Comparison of ENCODE assay signal across 10 cellular contexts in genomic region chr17:48456584-48456983, GRCh38. TPM values are rescaled to one million over a fixed set of nuclear protein-coding genes. Genes with fewer than 3 reads are reported as not detected.
A peak's percentile ranks its signal among the peaks of the same experiment; 100 is the strongest.
DNase-seq lines count a peak whose midpoint lies in the region; ATAC-seq and TF ChIP-seq lines count a peak whose summit lies in the region.
"Had no signal": no experiment of that assay in that cellular context is flagged by ENCODE, and none has a peak within 500 bp of the region (broad histone marks: within the 10 kb centered on the region; RNA-seq: fewer than 3 reads in every experiment).

No MANE protein-coding gene starts in this region.

- no peaks in the 10 kb centered on the region for H3K9me3 Mint-ChIP-seq in activated naive CD4-positive, alpha-beta T cell treated with anti-CD3 and anti-CD28 coated beads, Interleukin-2, amount 50 U/mL, for 72 hours
- H3K9me3 Mint-ChIP-seq: dendritic cell treated with granulocyte-macrophage colony-stimulating factor and Interleukin-4, amounts not matched to agents 40 ng/mL and 50 ng/mL, for 4 days had no signal

- TF ChIP-seq CTCF in MM.1S (IDR thresholded peaks at IDR 0.05; ENCODE audit: low read length), result no peak

- no peaks in the 10 kb centered on the region for H3K9me2 ChIP-seq in MM.1S (replicated peaks; ENCODE audit: insufficient read depth, low read length)

- H3K36me3 ChIP-seq in ES-I3 (ENCODE audit: insufficient read depth, low read length) (no peaks in the 10 kb centered on the region), MM.1S (replicated peaks; ENCODE audit: insufficient read depth, low read length) (no peaks in the 10 kb centered on the region)

- peak overlapping the region in 1 of 2 donors; percentile 14 for H3K27ac Mint-ChIP-seq in activated naive CD4-positive, alpha-beta T cell treated with anti-CD3 and anti-CD28 coated beads, Interleukin-2, amount 50 U/mL, for 72 hours
- H3K27ac Mint-ChIP-seq: dendritic cell treated with granulocyte-macrophage colony-stimulating factor and Interleukin-4, amounts not matched to agents 40 ng/mL and 50 ng/mL, for 4 days had no signal

- H3K4me3 ChIP-seq in MM.1S (ENCODE audit: low read length), result peak overlapping the region; percentile 53

- no peaks in the 10 kb centered on the region for H3K79me2 ChIP-seq in MM.1S (ENCODE audit: low read length)

- H3K9me3 ChIP-seq in ES-I3 (ENCODE audit: control insufficient read depth, insufficient read depth, low read length) (no peaks in the 10 kb centered on the region), MM.1S (replicated peaks; ENCODE audit: insufficient read depth, low read length) (no peaks in the 10 kb centered on the region)

- H3K27me3 ChIP-seq in MM.1S (replicated peaks; ENCODE audit: insufficient read depth, low read length), result no peaks in the 10 kb centered on the region

- H3K9ac ChIP-seq in ES-I3 (ENCODE audit: low read depth, low read length) (peak overlapping the region; percentile 45; the same call in 1 of the 2 replicates), MM.1S (ENCODE audit: low read length) (peak overlapping the region; percentile 69)

- ATAC-seq in activated naive CD4-positive, alpha-beta T cell treated with anti-CD3 and anti-CD28 coated beads, Interleukin-2, amount 50 U/mL, for 72 hours, result peak; percentile 69 to 84

- H3F3A ChIP-seq in MM.1S (ENCODE audit: insufficient read depth, low read length), result peaks cover 44% of the 10 kb centered on the region

- peak overlapping the region; percentile 98 for H3K4me2 ChIP-seq in MM.1S (ENCODE audit: low read depth, low read length)

- peak overlapping the region; percentile 87 for H3K27ac ChIP-seq in MM.1S (ENCODE audit: low read length)
- H3K27ac ChIP-seq: VCaP had no signal

- H4K20me1 ChIP-seq in MM.1S (ENCODE audit: insufficient read depth, low read length), result no peaks in the 10 kb centered on the region

- peak overlapping the region; percentile 52 for H2AFZ ChIP-seq in MM.1S (ENCODE audit: low read length)

- H3K4me1 ChIP-seq in ES-I3 (ENCODE audit: insufficient read depth, low read length) (peaks cover 20% of the 10 kb centered on the region; the same call in 1 of the 2 replicates), MM.1S (ENCODE audit: low read length) (peaks cover 83% of the 10 kb centered on the region)

- DNase-seq in MM.1S (peak; percentile 84), mucosa of gallbladder (ENCODE audit: low spot score) (peak; percentile 23), epidermal melanocyte (ENCODE audit: insufficient read length, low spot score) (no peak), C1 segment of cervical spinal cord (lab: John Stamatoyannopoulos, UW) (no peak), OCI-M2 (lab: John Stamatoyannopoulos, UW; ENCODE audit: unreplicated experiment) (no peak)
- DNase-seq in activated naive CD4-positive, alpha-beta T cell treated with anti-CD3 and anti-CD28 coated beads, Interleukin-2, amount 50 U/mL, for 72 hours (ENCODE audit: low spot score in 2 of 2), result peak in 1 of 2 donors; percentile 28

- H3K36me3 Mint-ChIP-seq in activated naive CD4-positive, alpha-beta T cell treated with anti-CD3 and anti-CD28 coated beads, Interleukin-2, amount 50 U/mL, for 72 hours, result peaks cover 6 to 13% of the 10 kb centered on the region in 2 donors

RNA-seq across cellular contexts. Expression of gene SKAP1, which starts 26.6 kb away (rescaled TPM):
- total RNA-seq in activated naive CD4-positive, alpha-beta T cell treated with anti-CD3 and anti-CD28 coated beads, Interleukin-2, amount 50 U/mL, for 72 hours, result 10 to 100 TPM; 65.0 to 98.0 TPM
- total RNA-seq in mucosa of gallbladder, result 5.4 TPM
- total RNA-seq: H7 had no signal

Comparison
In these comparisons a context has a peak if more than half of its experiments do, and no peak if none do; other contexts are left out.
1. DNase-seq: peak in MM.1S (single experiment) and mucosa of gallbladder (single experiment); none in epidermal melanocyte (single experiment), C1 segment of cervical spinal cord (0 of 14) and OCI-M2 (single experiment).
2. RNA of gene SKAP1, which starts 26.6 kb away (total RNA-seq): 65.0 to 98.0 TPM in activated naive CD4-positive, alpha-beta T cell treated with anti-CD3 and anti-CD28 coated beads, Interleukin-2, amount 50 U/mL, for 72 hours; 5.4 TPM in mucosa of gallbladder (single experiment); every median in the first group is over 10 times any median in the second.